ENCODE assay signal across 18 cellular contexts in genomic region chr1:196152086-196152485, GRCh38.
DNase-seq lines count a peak whose midpoint lies in the region; ATAC-seq, FAIRE-seq and TF ChIP-seq lines count a peak whose summit lies in the region.
"Had no signal": no experiment of that assay in that cellular context is flagged by ENCODE, and none has a peak within 500 bp of the region (broad histone marks: within the 10 kb centered on the region; RNA-seq: fewer than 3 reads in every experiment).

No MANE protein-coding gene starts in this region.

- no peaks in the 10 kb centered on the region for H4K20me1 ChIP-seq in endothelial cell of umbilical vein (replicated peaks; ENCODE audit: control insufficient read depth, extremely low read depth, insufficient read depth, low read length)
- H4K20me1 ChIP-seq: BLaER1 had no signal

- H3K27me3 ChIP-seq in endothelial cell of umbilical vein (ENCODE audit: control insufficient read depth in 2 of 2, insufficient read depth in 2 of 2, low read length in 2 of 2) (no peaks in the 10 kb centered on the region), pancreas (no peaks in the 10 kb centered on the region), stomach (no peaks in the 10 kb centered on the region)
- H3K27me3 ChIP-seq: BLaER1, sigmoid colon, testis had no signal

- ATAC-seq in GM19324 (IDR thresholded peaks at IDR 0.05; ENCODE audit: low FRiP score, unreplicated experiment) = peak; percentile 82
- peak in 3 of 4 donors; percentile 68 to 75 (median 74) for ATAC-seq in pancreas
- no peak for ATAC-seq in natural killer cell treated with Interleukin-12 subunit alpha and Interleukin-12 subunit beta and Interleukin-15 and Interleukin-18, amount 100 ng/mL, for 72 hours
- ATAC-seq in GM18519 (IDR thresholded peaks at IDR 0.05; ENCODE audit: low FRiP score, unreplicated experiment) = no peak

- H3K36me3 ChIP-seq in endothelial cell of umbilical vein (ENCODE audit: control insufficient read depth in 2 of 2, extremely low read depth in 1 of 2, insufficient read depth in 2 of 2, low read length in 2 of 2) (no peaks in the 10 kb centered on the region), pancreas (no peaks in the 10 kb centered on the region), stomach (no peaks in the 10 kb centered on the region)
- H3K36me3 ChIP-seq: BLaER1, sigmoid colon had no signal

- H3K9ac ChIP-seq in endothelial cell of umbilical vein (replicated peaks; ENCODE audit: extremely low read depth, insufficient read depth, low read length) = no peak overlapping the region
- H3K9ac ChIP-seq: BLaER1 had no signal

- H3K36me3 Mint-ChIP-seq in natural killer cell treated with Interleukin-12 subunit alpha and Interleukin-12 subunit beta and Interleukin-15 and Interleukin-18, amount 100 ng/mL, for 72 hours = no peaks in the 10 kb centered on the region
- H3K36me3 Mint-ChIP-seq: immature natural killer cell had no signal

- CTCF ChIA-PET in endothelial cell of umbilical vein (lab: Charles Lee) = interaction anchor here (0.5 to 1.2 kb wide), 3 partner anchors 29 to 509 kb away, joined by 3 to 5 read pairs (median 5); no protein-coding TSS in a partner anchor

- H3K79me2 ChIP-seq in endothelial cell of umbilical vein (ENCODE audit: control insufficient read depth, insufficient read depth, low read length) = no peaks in the 10 kb centered on the region

- DNase-seq in NCI-H2196 (lab: John Stamatoyannopoulos, UW; ENCODE audit: unreplicated experiment) (peak; percentile 30), endothelial cell of umbilical vein (ENCODE audit: low read depth, low spot score) (peak; percentile 31), pancreas (peak in 2 of 6 donors; percentile 9 to 12), stomach (no peak)
- DNase-seq in natural killer cell treated with Interleukin-12 subunit alpha and Interleukin-12 subunit beta and Interleukin-15 and Interleukin-18, amount 100 ng/mL, for 72 hours (ENCODE audit: low spot score) = no peak
- DNase-seq: activated effector memory CD4-positive, alpha-beta T cell treated with anti-CD3 and anti-CD28 coated beads, Interleukin-2, amount 50 U/mL, for 16 hours; anterior cingulate cortex; DND-41; immature natural killer cell; KG1; NCI-H146; NCI-H526 treated with DMSO at 0.1 percent for 48 hours; sigmoid colon; testis had no signal

- H3K4me1 ChIP-seq in endothelial cell of umbilical vein (ENCODE audit: control insufficient read depth, extremely low read depth, insufficient read depth, low read length) = no peaks in the 10 kb centered on the region
- H3K4me1 ChIP-seq in pancreas = peaks cover 0 to 5% (median 5%) of the 10 kb centered on the region in 3 donors
- peaks cover 0 to 7% (median 0%) of the 10 kb centered on the region in 4 donors for H3K4me1 ChIP-seq in stomach
- H3K4me1 ChIP-seq: BLaER1, sigmoid colon, testis had no signal

- peaks cover 0 to 6% of the 10 kb centered on the region in 2 donors for H3K4me1 Mint-ChIP-seq in natural killer cell treated with Interleukin-12 subunit alpha and Interleukin-12 subunit beta and Interleukin-15 and Interleukin-18, amount 100 ng/mL, for 72 hours (ENCODE audit: low read depth in 2 of 2)
- H3K4me1 Mint-ChIP-seq: immature natural killer cell had no signal

- no peaks in the 10 kb centered on the region for H3K9me1 ChIP-seq in endothelial cell of umbilical vein (replicated peaks; ENCODE audit: control insufficient read depth, extremely low read depth, insufficient read depth, low read length)

- no peaks in the 10 kb centered on the region for H3K9me3 Mint-ChIP-seq in natural killer cell treated with Interleukin-12 subunit alpha and Interleukin-12 subunit beta and Interleukin-15 and Interleukin-18, amount 100 ng/mL, for 72 hours

- BruUV-seq in endothelial cell of umbilical vein (replicated peaks; lab: Mats Ljungman, UMichigan) = no TSS peak

- no peaks in the 10 kb centered on the region for H3K27me3 Mint-ChIP-seq in natural killer cell treated with Interleukin-12 subunit alpha and Interleukin-12 subunit beta and Interleukin-15 and Interleukin-18, amount 100 ng/mL, for 72 hours

- peak overlapping the region; percentile 17 for H3K4me2 ChIP-seq in endothelial cell of umbilical vein (ENCODE audit: insufficient read depth, low read length)
- H3K4me2 ChIP-seq: BLaER1 had no signal

- H2AFZ ChIP-seq in endothelial cell of umbilical vein (ENCODE audit: low read depth, low read length) = peak overlapping the region; percentile 3

- no peak for TF ChIP-seq POLR2A in endothelial cell of umbilical vein (IDR thresholded peaks at IDR 0.05; ENCODE audit: low read depth, low read length)
- no peak for TF ChIP-seq POLR2A in stomach (IDR thresholded peaks at IDR 0.05)

- WGBS in pancreas, 2 donors = 7 to 17% methylated on average over 3 of the region's 3 CpGs
- 17 to 36% (median 28%) methylated on average over 3 of the region's 3 CpGs for WGBS in stomach, 5 donors

- H3K4me3 Mint-ChIP-seq in natural killer cell treated with Interleukin-12 subunit alpha and Interleukin-12 subunit beta and Interleukin-15 and Interleukin-18, amount 100 ng/mL, for 72 hours = no peak overlapping the region
- H3K4me3 Mint-ChIP-seq: immature natural killer cell had no signal

- no peak for TF ChIP-seq EP300 in stomach (IDR thresholded peaks at IDR 0.05)

- intact Hi-C loops in endothelial cell of umbilical vein (cut with micrococcal nuclease) = no loop called here
- intact Hi-C loops in pancreas (cut with DNase I) = loop anchor here in 1 of 3 donors (10.0 kb wide), 1 partner anchor 513 kb away; no protein-coding TSS in a partner anchor
- intact Hi-C loops in stomach (cut with DNase I; ENCODE audit: low total_unique reads) = no loop called here

- H3K4me3 ChIP-seq in endothelial cell of umbilical vein (replicated peaks in 1 of 3; ENCODE audit: insufficient read depth in 1 of 3, low read depth in 1 of 3, low read length in 3 of 3) (no peak overlapping the region), pancreas (no peak overlapping the region), stomach (no peak overlapping the region)
- H3K4me3 ChIP-seq: BLaER1, sigmoid colon, testis had no signal

- no peak overlapping the region for H3K27ac Mint-ChIP-seq in natural killer cell treated with Interleukin-12 subunit alpha and Interleukin-12 subunit beta and Interleukin-15 and Interleukin-18, amount 100 ng/mL, for 72 hours
- H3K27ac Mint-ChIP-seq: immature natural killer cell had no signal

- TF ChIP-seq CTCF in endothelial cell of umbilical vein (IDR thresholded peaks at IDR 0.05; ENCODE audit: extremely low read depth in 1 of 2, insufficient read depth in 1 of 2, low read depth in 1 of 2, low read length in 2 of 2) (no peak), pancreas (IDR thresholded peaks at IDR 0.05) (no peak), stomach (IDR thresholded peaks at IDR 0.05) (no peak)

- dilution Hi-C loops in endothelial cell of umbilical vein (cut with MboI; ENCODE audit: extremely low pct_ligation_motif_present, low sequenced_read_pairs) = no loop called here

- H3K27ac ChIP-seq in endothelial cell of umbilical vein (ENCODE audit: insufficient read depth, low read depth, low read length) (no peak overlapping the region), pancreas (no peak overlapping the region), stomach (no peak overlapping the region)
- H3K27ac ChIP-seq: BLaER1, epithelial cell of prostate, sigmoid colon, testis had no signal

- H3K9me3 ChIP-seq in endothelial cell of umbilical vein (replicated peaks; ENCODE audit: control insufficient read depth, insufficient read depth, low read length) = no peaks in the 10 kb centered on the region
- H3K9me3 ChIP-seq in pancreas = no peaks in the 10 kb centered on the region
- H3K9me3 ChIP-seq in stomach = no peaks in the 10 kb centered on the region
- H3K9me3 ChIP-seq: BLaER1, sigmoid colon, testis had no signal

- FAIRE-seq in endothelial cell of umbilical vein (lab: Jason Lieb, UNC) (no peak), pancreas (lab: Jason Lieb, UNC) (no peak)

- POLR2A ChIA-PET in endothelial cell of umbilical vein (lab: Charles Lee) = no interaction called here

TF ChIP-seq in endothelial cell of umbilical vein, 7 proteins besides CTCF, POLR2A, EP300 and RAD21:
- TF ChIP-seq EZH2 (IDR thresholded peaks at IDR 0.05; ENCODE audit: borderline replicate concordance, low read depth, low read length, severe bottlenecking) = no peak
- TF ChIP-seq MYC (IDR thresholded peaks at IDR 0.05; ENCODE audit: low read depth, low read length) = no peak
- TF ChIP-seq, protein P1, sequence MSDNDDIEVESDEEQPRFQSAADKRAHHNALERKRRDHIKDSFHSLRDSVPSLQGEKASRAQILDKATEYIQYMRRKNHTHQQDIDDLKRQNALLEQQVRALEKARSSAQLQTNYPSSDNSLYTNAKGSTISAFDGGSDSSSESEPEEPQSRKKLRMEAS (IDR thresholded peaks at IDR 0.05; ENCODE audit: insufficient read depth, insufficient read length) = no peak
- no peak for TF ChIP-seq POLR2AphosphoS5 (IDR thresholded peaks at IDR 0.05; ENCODE audit: insufficient read depth, low read depth, low read length)
- no peak for TF ChIP-seq GATA2 (IDR thresholded peaks at IDR 0.05; ENCODE audit: insufficient read depth, insufficient read length, low read depth, low read length)
- no peak for TF ChIP-seq FOS (IDR thresholded peaks at IDR 0.05; ENCODE audit: borderline replicate concordance, insufficient read depth, low read length)
- no peak for TF ChIP-seq JUN (IDR thresholded peaks at IDR 0.05; ENCODE audit: borderline replicate concordance, insufficient read depth, insufficient read length, low read depth)

Comparison
In these comparisons a context has a peak if more than half of its experiments do, and no peak if none do; other contexts are left out.
1. ATAC-seq: peak in GM19324 (single experiment) and pancreas (3 of 4); none in natural killer cell treated with Interleukin-12 subunit alpha and Interleukin-12 subunit beta and Interleukin-15 and Interleukin-18, amount 100 ng/mL, for 72 hours (0 of 2) and GM18519 (single experiment).
2. DNase-seq: peak in NCI-H2196 (single experiment) and endothelial cell of umbilical vein (single experiment); none in stomach (single experiment) and natural killer cell treated with Interleukin-12 subunit alpha and Interleukin-12 subunit beta and Interleukin-15 and Interleukin-18, amount 100 ng/mL, for 72 hours (single experiment).